In genomic region chr18:12639990-12640880, GRCh38 we compare ENCODE assay signal across 14 cellular contexts. TPM values are rescaled to one million over a fixed set of nuclear protein-coding genes. Genes with fewer than 3 reads are reported as not detected.
A peak's percentile ranks its signal among the peaks of the same experiment; 100 is the strongest.
DNase-seq lines count a peak whose midpoint lies in the region; ATAC-seq and TF ChIP-seq lines count a peak whose summit lies in the region.
"Had no signal": no experiment of that assay in that cellular context is flagged by ENCODE, and none has a peak within 500 bp of the region (broad histone marks: within the 10 kb centered on the region; RNA-seq: fewer than 3 reads in every experiment).

No MANE protein-coding gene starts in this region.

- 53 to 64% methylated on average over 3 to 4 of the region's 5 CpGs for WGBS in mesodermal cell (ENCODE audit: insufficient coverage in 2 of 2), 2 experiments

- H3K36me3 ChIP-seq in mesodermal cell (ENCODE audit: control insufficient read depth, insufficient read depth, low read length), result peaks cover 2% of the 10 kb centered on the region
- no peaks in the 10 kb centered on the region for H3K36me3 ChIP-seq in ascending aorta

- TF ChIP-seq CTCF in fibroblast of mammary gland (conservative IDR thresholded peaks at IDR 0.05; ENCODE audit: control insufficient read depth, insufficient read depth, low read depth, low read length) (peak; percentile 5), ascending aorta (IDR thresholded peaks at IDR 0.05) (no peak)

- no peaks in the 10 kb centered on the region for H3K9me3 ChIP-seq in mesodermal cell (ENCODE audit: control insufficient read depth, low read length)
- no peaks in the 10 kb centered on the region for H3K9me3 ChIP-seq in ascending aorta

- peak overlapping the region; percentile 71 for H3K27ac ChIP-seq in mesodermal cell (ENCODE audit: low read depth, low read length, severe bottlenecking)
- no peak overlapping the region for H3K27ac ChIP-seq in ascending aorta
- H3K27ac ChIP-seq: KMS-11, parathyroid adenoma had no signal

- H3K4me3 ChIP-seq in fibroblast of mammary gland (ENCODE audit: control insufficient read depth, low read depth, low read length) (no peak overlapping the region), mesodermal cell (ENCODE audit: extremely low read depth, insufficient read depth, low read length, poor library complexity, severe bottlenecking) (no peak overlapping the region), ascending aorta (no peak overlapping the region)

- no peaks in the 10 kb centered on the region for H3K27me3 ChIP-seq in ascending aorta

- ATAC-seq in SK-N-SH treated with all-trans-retinoic acid at 6 μM for 48 hours (peak; percentile 91), HG02642 (IDR thresholded peaks at IDR 0.05; ENCODE audit: poor library complexity, unreplicated experiment) (no peak)

- intact Hi-C loops in ascending aorta (cut with DNase I), result no loop called here

- no peak for TF ChIP-seq POLR2A in erythroblast (IDR thresholded peaks at IDR 0.05; ENCODE audit: low read length)

- peak; percentile 89 for DNase-seq in EL
- DNase-seq in fibroblast of mammary gland (ENCODE audit: low read depth), result peak; percentile 76
- no peak for DNase-seq in erythroblast (lab: John Stamatoyannopoulos, UW)
- DNase-seq in NCI-H510A treated with DMSO at 0.1 percent for 48 hours (lab: John Stamatoyannopoulos, UW), result no peak
- DNase-seq in ascending aorta (ENCODE audit: low spot score in 2 of 2), result no peak
- DNase-seq: activated naive CD8-positive, alpha-beta T cell treated with anti-CD3 and anti-CD28 coated beads for 36 hours; DMS 273 treated with DMSO at 0.1 percent for 48 hours; hippocampal formation; NCI-H774 had no signal

- H3K4me1 ChIP-seq in mesodermal cell (ENCODE audit: control insufficient read depth, insufficient read depth, low read length, poor library complexity, severe bottlenecking) (peaks cover 17% of the 10 kb centered on the region), ascending aorta (peaks cover 0 to 12% of the 10 kb centered on the region in 2 donors)
- H3K4me1 ChIP-seq: parathyroid adenoma had no signal

TF ChIP-seq in SK-N-SH treated with all-trans-retinoic acid at 6 μM for 48 hours, 23 proteins besides CTCF, POLR2A, EP300 and RAD21:
- no peak for TF ChIP-seq CSDC2 (CRISPR knock-in tag; IDR thresholded peaks at IDR 0.05)
- TF ChIP-seq ZC3H10 (CRISPR knock-in tag; IDR thresholded peaks at IDR 0.05), result no peak
- TF ChIP-seq PATZ1 (CRISPR knock-in tag; IDR thresholded peaks at IDR 0.05; ENCODE audit: borderline replicate concordance), result no peak
- TF ChIP-seq SNAI2 (CRISPR knock-in tag; IDR thresholded peaks at IDR 0.05), result no peak
- no peak for TF ChIP-seq TSHZ2 (CRISPR knock-in tag; IDR thresholded peaks at IDR 0.05)
- no peak for TF ChIP-seq RARB (CRISPR knock-in tag; IDR thresholded peaks at IDR 0.05)
- no peak for TF ChIP-seq GLIS3 (CRISPR knock-in tag; IDR thresholded peaks at IDR 0.05)
- no peak for TF ChIP-seq CSRNP3 (CRISPR knock-in tag; IDR thresholded peaks at IDR 0.05)
- no peak for TF ChIP-seq ISL1 (CRISPR knock-in tag; IDR thresholded peaks at IDR 0.05)
- no peak for TF ChIP-seq ZFP3 (CRISPR knock-in tag; IDR thresholded peaks at IDR 0.05)
- TF ChIP-seq POU6F1 (CRISPR knock-in tag; IDR thresholded peaks at IDR 0.05; ENCODE audit: borderline replicate concordance, low read depth), result no peak
- no peak for TF ChIP-seq CREB5 (CRISPR knock-in tag; IDR thresholded peaks at IDR 0.05; ENCODE audit: low read depth)
- TF ChIP-seq ZNF70 (CRISPR knock-in tag; IDR thresholded peaks at IDR 0.05), result no peak
- no peak for TF ChIP-seq TOX (CRISPR knock-in tag; IDR thresholded peaks at IDR 0.05; ENCODE audit: borderline replicate concordance)

RNA-seq across cellular contexts. Expression of gene SPIRE1, which starts 17.7 kb away (rescaled TPM):
- 16.2 TPM for polyA plus RNA-seq in mesodermal cell (2013, experiment 1 of 2)
- polyA plus RNA-seq in mesodermal cell (2013, experiment 2 of 2), result 19.0 TPM
- total RNA-seq in ascending aorta, result 16.9 TPM

Comparison
In these comparisons a context has a peak if more than half of its experiments do, and no peak if none do; other contexts are left out.
1. DNase-seq: peak in EL (single experiment) and fibroblast of mammary gland (single experiment); none in erythroblast (0 of 2), NCI-H510A treated with DMSO at 0.1 percent for 48 hours (single experiment) and ascending aorta (0 of 2).